ENCODE assay signal across 1 cellular context in genomic region chr11:113874920-113875413, GRCh38.
TF ChIP-seq lines count a peak whose summit lies in the region.

No MANE protein-coding gene starts in this region.

TF ChIP-seq in GM12878, 131 proteins besides CTCF, POLR2A, EP300 and RAD21 (continued from another document):
- TF ChIP-seq PKNOX1 (IDR thresholded peaks at IDR 0.05): no peak
- no peak for TF ChIP-seq POU2F2 (IDR thresholded peaks at IDR 0.05; ENCODE audit: borderline replicate concordance, low read depth, low read length)
- TF ChIP-seq HCFC1 (IDR thresholded peaks at IDR 0.05; ENCODE audit: low read length): no peak
- peak; percentile 52 for TF ChIP-seq KLF5 (IDR thresholded peaks at IDR 0.05; ENCODE audit: partially characterized antibody)
- no peak for TF ChIP-seq CHD2 (IDR thresholded peaks at IDR 0.05; ENCODE audit: borderline replicate concordance, low read depth, low read length)
- TF ChIP-seq JUNB (IDR thresholded peaks at IDR 0.05): no peak
- TF ChIP-seq, protein P1, sequence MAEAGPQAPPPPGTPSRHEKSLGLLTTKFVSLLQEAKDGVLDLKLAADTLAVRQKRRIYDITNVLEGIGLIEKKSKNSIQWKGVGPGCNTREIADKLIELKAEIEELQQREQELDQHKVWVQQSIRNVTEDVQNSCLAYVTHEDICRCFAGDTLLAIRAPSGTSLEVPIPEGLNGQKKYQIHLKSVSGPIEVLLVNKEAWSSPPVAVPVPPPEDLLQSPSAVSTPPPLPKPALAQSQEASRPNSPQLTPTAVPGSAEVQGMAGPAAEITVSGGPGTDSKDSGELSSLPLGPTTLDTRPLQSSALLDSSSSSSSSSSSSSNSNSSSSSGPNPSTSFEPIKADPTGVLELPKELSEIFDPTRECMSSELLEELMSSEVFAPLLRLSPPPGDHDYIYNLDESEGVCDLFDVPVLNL (IDR thresholded peaks at IDR 0.05; ENCODE audit: low read depth, low read length): peak; percentile 69
- no peak for TF ChIP-seq SMAD1 (IDR thresholded peaks at IDR 0.05; ENCODE audit: low read depth, partially characterized antibody)
- TF ChIP-seq RUNX3 (IDR thresholded peaks at IDR 0.05; ENCODE audit: low read length): peak; percentile 27; the same call in 1 of the 2 replicates
- TF ChIP-seq NR2F1 (conservative IDR thresholded peaks at IDR 0.05): peak; percentile 94
- peak; percentile 83 for TF ChIP-seq GATAD2B (conservative IDR thresholded peaks at IDR 0.05; ENCODE audit: low read depth)
- 0 out of 2 replicates have a peak, but pooled peaks have one; percentile 32 for TF ChIP-seq ZNF207 (IDR thresholded peaks at IDR 0.05; ENCODE audit: borderline replicate concordance)
